In the genomic region with DNA sequence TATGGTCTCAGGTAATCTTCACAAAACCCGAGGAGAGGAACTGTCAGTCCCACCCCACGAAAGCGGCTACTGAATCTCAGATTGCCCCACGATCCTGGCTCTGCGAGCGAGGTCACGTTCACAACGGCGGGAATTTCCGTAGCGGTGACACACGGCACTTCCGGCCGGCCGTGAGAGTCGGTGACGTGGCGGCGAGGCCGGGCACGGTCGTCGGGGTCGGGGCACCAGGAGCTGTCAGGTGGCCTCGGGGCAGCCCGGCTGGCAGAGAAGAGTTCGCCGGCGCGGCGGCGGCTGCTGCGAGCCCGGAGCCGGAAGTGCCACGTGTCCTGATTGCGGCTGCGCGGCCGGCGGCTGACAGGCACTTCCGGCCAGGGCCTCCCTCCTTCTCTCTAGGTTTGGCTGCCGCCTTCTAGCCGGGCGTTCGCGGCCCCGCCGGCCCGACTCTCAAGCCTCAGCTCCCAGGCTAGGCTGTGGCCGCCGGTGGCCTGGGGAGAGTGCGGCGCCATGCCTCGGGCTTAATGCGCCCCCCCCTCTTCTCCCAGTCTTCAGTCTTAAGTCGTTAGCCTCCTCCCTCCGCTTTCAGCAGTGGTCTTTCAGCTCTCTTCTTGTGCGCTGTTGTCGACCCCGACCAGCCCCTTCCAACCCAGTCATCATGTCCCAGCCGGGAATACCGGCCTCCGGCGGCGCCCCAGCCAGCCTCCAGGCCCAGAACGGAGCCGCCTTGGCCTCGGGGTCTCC, we compare ENCODE assay signal across 8 cellular contexts. TPM values are rescaled to one million over a fixed set of nuclear protein-coding genes. Genes with fewer than 3 reads are reported as not detected.
DNase-seq lines count a peak whose midpoint lies in the region; ATAC-seq, FAIRE-seq and TF ChIP-seq lines count a peak whose summit lies in the region.

A gene (plus strand): TSS at position 361 of the 738 bp plus-strand sequence. CDS start 292 bp downstream, at position 653.

- peaks cover 25% of the 10 kb centered on the region for H3K4me1 ChIP-seq in hepatocyte (ENCODE audit: insufficient read depth)

- peak within 1 kb of the TSS; percentile 92 for H3K4me3 ChIP-seq in hepatocyte

- peaks cover 29% of the 10 kb centered on the region for H4K20me1 ChIP-seq in hepatocyte (ENCODE audit: insufficient read depth, poor library complexity, severe bottlenecking)

- peak within 1 kb of the TSS; percentile 79 for H3K4me2 ChIP-seq in hepatocyte

- H3K27me3 ChIP-seq in hepatocyte = no peaks in the 10 kb centered on the region

- H2AFZ ChIP-seq in hepatocyte = peak within 1 kb of the TSS; percentile 25

- no peak for TF ChIP-seq CTCF in hepatocyte (IDR thresholded peaks at IDR 0.05; ENCODE audit: poor library complexity)

- peak within 1 kb of the TSS; percentile 98 for H3K27ac ChIP-seq in hepatocyte

- H3K9me3 ChIP-seq in hepatocyte (ENCODE audit: low read depth) = no peaks in the 10 kb centered on the region

- H3K9me2 ChIP-seq in hepatocyte (replicated peaks; ENCODE audit: insufficient read depth) = no peaks in the 10 kb centered on the region

- DNase-seq in GM18507 (ENCODE audit: extremely low spot score, insufficient read length, low read depth) = peak; percentile 90
- DNase-seq in NCI-H2081 (lab: John Stamatoyannopoulos, UW) = peak; percentile 63 to 81
- peak; percentile 89 for DNase-seq in T1000 (lab: John Stamatoyannopoulos, UW)
- DNase-seq in astrocyte of the hippocampus (ENCODE audit: low read depth, low spot score) = peak; percentile 96
- DNase-seq in hepatocyte (ENCODE audit: low spot score) = peak; percentile 97
- peak; percentile 93 for DNase-seq in retina
- DNase-seq in OCI-M2 (lab: John Stamatoyannopoulos, UW; ENCODE audit: unreplicated experiment) = no peak

- WGBS in hepatocyte (ENCODE audit: low lambda C conversion rate, missing lambda C conversion rate) = 1% methylated on average over 61 of the region's 69 CpGs

- no peaks in the 10 kb centered on the region for H3K36me3 ChIP-seq in hepatocyte (replicated peaks; ENCODE audit: insufficient read depth, low read depth)

- ATAC-seq in HG02943 (IDR thresholded peaks at IDR 0.05; ENCODE audit: low read depth, unreplicated experiment) = peak; percentile 67

- H3K79me2 ChIP-seq in hepatocyte = peaks cover 60% of the 10 kb centered on the region

- no peak for FAIRE-seq in GM18507 (lab: Jason Lieb, UNC)

RNA-seq across cellular contexts. Expression of the gene that starts here (rescaled TPM):
- 59.9 and 69.4 TPM in 2 replicates for total RNA-seq in hepatocyte
- polyA plus RNA-seq in hepatocyte = 17.2 and 18.9 TPM in 2 replicates
